In the genomic region with DNA sequence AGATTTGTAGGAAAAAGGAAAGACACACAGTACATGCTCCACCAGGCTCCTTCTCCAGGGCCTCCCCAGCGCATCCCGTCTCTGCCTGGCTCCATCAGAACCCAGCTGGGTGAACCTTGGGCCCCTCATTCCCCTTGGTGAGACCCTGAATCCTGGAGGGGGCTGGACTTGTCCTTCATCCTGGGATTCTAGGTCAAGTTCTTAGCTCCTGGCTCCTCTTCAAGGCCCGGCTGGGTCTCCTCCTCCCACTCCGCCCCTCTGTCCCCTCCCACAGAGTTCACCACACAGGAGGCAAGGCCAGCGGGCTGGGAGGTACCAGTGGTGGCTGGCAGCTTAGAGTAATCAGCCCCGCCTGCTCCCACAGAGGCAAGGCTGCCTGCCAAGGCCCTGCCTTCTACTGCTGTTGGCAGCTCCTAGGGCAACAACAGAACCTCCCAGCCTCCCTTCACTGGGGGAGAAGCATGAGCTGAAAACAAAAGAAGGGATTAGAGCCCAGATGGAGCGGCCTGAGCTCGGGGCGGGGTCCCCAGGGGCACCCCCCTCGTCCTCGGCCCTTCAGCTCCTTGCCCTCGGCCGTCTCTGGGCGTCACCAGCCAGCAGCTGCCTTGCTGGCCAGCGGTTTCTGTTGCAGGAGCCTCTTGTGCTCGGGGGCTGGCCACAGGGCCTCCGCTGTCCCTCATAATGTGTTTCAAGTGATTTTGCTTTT, we compare ENCODE assay signal across 8 cellular contexts. TPM values are rescaled to one million over a fixed set of nuclear protein-coding genes. Genes with fewer than 3 reads are reported as not detected.
DNase-seq lines count a peak whose midpoint lies in the region; ATAC-seq and TF ChIP-seq lines count a peak whose summit lies in the region.

No MANE protein-coding gene starts in this region.

- H4K20me1 ChIP-seq in Loucy (ENCODE audit: insufficient read depth, low read length, poor library complexity, severe bottlenecking) (no peaks in the 10 kb centered on the region), SK-N-SH (ENCODE audit: insufficient read depth) (no peaks in the 10 kb centered on the region)

- H2AFZ ChIP-seq in Loucy (ENCODE audit: low read length), result no peak overlapping the region
- peak overlapping the region; percentile 78 for H2AFZ ChIP-seq in SK-N-SH (ENCODE audit: low read depth)

- peak overlapping the region; percentile 18 to 58 for H3K27ac ChIP-seq in SK-N-SH (ENCODE audit: low read depth in 2 of 2, low read length in 1 of 2)
- H3K27ac ChIP-seq in duodenal mucosa (ENCODE audit: low read depth, low read length), result peak overlapping the region; percentile 91
- peak overlapping the region; percentile 92 for H3K27ac ChIP-seq in lower lobe of right lung
- peak overlapping the region; percentile 97 for H3K27ac ChIP-seq in substantia nigra (ENCODE audit: low read depth, low read length, poor library complexity, severe bottlenecking)

- no peaks in the 10 kb centered on the region for H3F3A ChIP-seq in Loucy (ENCODE audit: low read depth)
- H3F3A ChIP-seq in SK-N-SH (replicated peaks; ENCODE audit: insufficient read depth), result no peaks in the 10 kb centered on the region

- peak; percentile 93 to 95 for ATAC-seq in lower lobe of right lung

- 27% methylated on average over 6 of the region's 17 CpGs for WGBS in SK-N-SH (ENCODE audit: low lambda C conversion rate)

- H3K9me2 ChIP-seq in Loucy (replicated peaks; ENCODE audit: low read depth, low read length) (no peaks in the 10 kb centered on the region), SK-N-SH (no peaks in the 10 kb centered on the region)

- CTCF ChIA-PET in SK-N-SH (lab: Yijun Ruan, JAX), result no interaction called here

- DNase-seq in NCI-H146 (lab: John Stamatoyannopoulos, UW), result peak; percentile 39
- DNase-seq in NCI-H146 treated with DMSO at 0.1 percent for 48 hours (lab: John Stamatoyannopoulos, UW; ENCODE audit: unreplicated experiment), result no peak
- DNase-seq in SK-N-SH, result peak; percentile 73
- DNase-seq in lower lobe of right lung, result peak; percentile 98
- peak; percentile 61 to 99 (median 94) for DNase-seq in substantia nigra (lab: John Stamatoyannopoulos, UW)
- no peak for DNase-seq in activated CD8-positive, alpha-beta memory T cell treated with anti-CD3 and anti-CD28 coated beads for 24 hours

- H3K4me1 ChIP-seq in Loucy (ENCODE audit: insufficient read depth, low read length, poor library complexity, severe bottlenecking) (peaks cover 17% of the 10 kb centered on the region), SK-N-SH (ENCODE audit: control insufficient read depth in 1 of 2, insufficient read depth in 2 of 2, low read depth in 1 of 2, low read length in 1 of 2) (peaks cover 14 to 22% of the 10 kb centered on the region in 2 experiments; a peak in 2 of 4 replicates), duodenal mucosa (ENCODE audit: control insufficient read depth in 1 of 2, insufficient read depth in 2 of 2, low read length in 2 of 2) (peaks cover 60 to 65% of the 10 kb centered on the region in 2 donors), lower lobe of right lung (peaks cover 80% of the 10 kb centered on the region)

- POLR2A ChIA-PET in SK-N-SH (lab: Yijun Ruan, JAX), result interaction anchor here (1.4 kb wide), 1 partner anchor 44 kb away, joined by 6 read pairs; no protein-coding TSS in a partner anchor

- H3K9ac ChIP-seq in Loucy (ENCODE audit: low read depth, low read length, poor library complexity, severe bottlenecking), result peak overlapping the region; percentile 29
- no peak overlapping the region for H3K9ac ChIP-seq in SK-N-SH
- peak overlapping the region; percentile 66 to 76 for H3K9ac ChIP-seq in duodenal mucosa (ENCODE audit: low read depth in 1 of 2, low read length in 2 of 2)

- H3K9me3 ChIP-seq in Loucy (ENCODE audit: insufficient read depth, low read depth, low read length) (no peaks in the 10 kb centered on the region), SK-N-SH (no peaks in the 10 kb centered on the region), duodenal mucosa (ENCODE audit: control insufficient read depth in 1 of 2, low read length in 2 of 2) (no peaks in the 10 kb centered on the region), lower lobe of right lung (no peaks in the 10 kb centered on the region)

- no peak overlapping the region for H3K4me3 ChIP-seq in Loucy (ENCODE audit: low read length, poor library complexity, severe bottlenecking)
- H3K4me3 ChIP-seq in SK-N-SH (ENCODE audit: low read depth in 2 of 2, low read length in 1 of 2), result no peak overlapping the region
- H3K4me3 ChIP-seq in duodenal mucosa (ENCODE audit: low read depth in 1 of 2, low read length in 2 of 2), result peak overlapping the region; percentile 36 to 47
- peak overlapping the region; percentile 38 for H3K4me3 ChIP-seq in lower lobe of right lung

- H3K79me2 ChIP-seq in Loucy (ENCODE audit: insufficient read depth, low read length) (no peaks in the 10 kb centered on the region), SK-N-SH (ENCODE audit: insufficient read depth) (no peaks in the 10 kb centered on the region)

- no peak for TF ChIP-seq RAD21 in SK-N-SH (IDR thresholded peaks at IDR 0.05; ENCODE audit: low read length)

- peak overlapping the region; percentile 10 for H3K4me2 ChIP-seq in Loucy (ENCODE audit: low read depth, low read length, poor library complexity, severe bottlenecking)
- peak overlapping the region; percentile 10; the same call in 1 of the 2 replicates for H3K4me2 ChIP-seq in SK-N-SH

- no peak for TF ChIP-seq EP300 in SK-N-SH (IDR thresholded peaks at IDR 0.05; ENCODE audit: borderline replicate concordance in 1 of 2, low read depth in 1 of 2, low read length in 1 of 2)

- TF ChIP-seq CTCF in Loucy (conservative IDR thresholded peaks at IDR 0.05; ENCODE audit: low read length), result no peak
- no peak for TF ChIP-seq CTCF in SK-N-SH (IDR thresholded peaks at IDR 0.05)
- TF ChIP-seq CTCF in lower lobe of right lung (IDR thresholded peaks at IDR 0.05), result no peak

- H3K27me3 ChIP-seq in Loucy (ENCODE audit: insufficient read depth, low read length, poor library complexity, severe bottlenecking) (no peaks in the 10 kb centered on the region), SK-N-SH (ENCODE audit: insufficient read depth) (no peaks in the 10 kb centered on the region), duodenal mucosa (ENCODE audit: control insufficient read depth in 1 of 2, insufficient read depth in 2 of 2, low read length in 2 of 2) (no peaks in the 10 kb centered on the region), lower lobe of right lung (ENCODE audit: low read depth) (no peaks in the 10 kb centered on the region)

- H3K36me3 ChIP-seq in Loucy (ENCODE audit: insufficient read depth, low read length) (no peaks in the 10 kb centered on the region), SK-N-SH (replicated peaks in 1 of 2; ENCODE audit: control insufficient read depth in 1 of 2, insufficient read depth in 2 of 2, low read length in 1 of 2) (no peaks in the 10 kb centered on the region), duodenal mucosa (ENCODE audit: control insufficient read depth in 1 of 2, insufficient read depth in 2 of 2, low read length in 2 of 2) (no peaks in the 10 kb centered on the region), lower lobe of right lung (no peaks in the 10 kb centered on the region)

- intact Hi-C loops in lower lobe of right lung (cut with DNase I), result loop anchor here (5.0 kb wide), 1 partner anchor 61 kb away; the partner anchor contains the start of gene NFKBIA

TF ChIP-seq in SK-N-SH, 30 proteins besides CTCF, POLR2A, EP300 and RAD21:
- TF ChIP-seq MXI1 (IDR thresholded peaks at IDR 0.05; ENCODE audit: low read depth, low read length) (0 out of 2 replicates have a peak, but pooled peaks have one; percentile 8), TCF12 (IDR thresholded peaks at IDR 0.05) (peak; percentile 14; the same call in 1 of the 2 replicates), MEF2A (IDR thresholded peaks at IDR 0.05; ENCODE audit: borderline replicate concordance, low read depth) (no peak), RCOR1 (IDR thresholded peaks at IDR 0.05; ENCODE audit: low read length) (no peak), FOSL2 (IDR thresholded peaks at IDR 0.05; ENCODE audit: borderline replicate concordance, low read depth) (no peak), NFIC (IDR thresholded peaks at IDR 0.05; ENCODE audit: borderline replicate concordance) (peak; percentile 70)
- TF ChIP-seq, protein P1, sequence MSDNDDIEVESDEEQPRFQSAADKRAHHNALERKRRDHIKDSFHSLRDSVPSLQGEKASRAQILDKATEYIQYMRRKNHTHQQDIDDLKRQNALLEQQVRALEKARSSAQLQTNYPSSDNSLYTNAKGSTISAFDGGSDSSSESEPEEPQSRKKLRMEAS (IDR thresholded peaks at IDR 0.05; ENCODE audit: low read depth), result 0 out of 2 replicates have a peak, but pooled peaks have one; percentile 11

RNA-seq across cellular contexts. Expression of gene PSMA6, which starts 49.4 kb away (rescaled TPM):
- 174 and 227 TPM in 2 replicates for polyA plus RNA-seq in SK-N-SH (2012; rRNA removed)
- polyA plus RNA-seq in SK-N-SH (2012; cell fraction: cytosol; rRNA removed), result 237 and 272 TPM in 2 replicates
- polyA plus RNA-seq in SK-N-SH (2012; cell fraction: nucleus; rRNA removed), result 74.5 and 150 TPM in 2 replicates
- total RNA-seq in lower lobe of right lung, result 159 TPM

Comparison
In these comparisons a context has a peak if more than half of its experiments do, and no peak if none do; other contexts are left out.
1. DNase-seq: peak in NCI-H146 (single experiment), SK-N-SH (single experiment), lower lobe of right lung (single experiment) and substantia nigra (49 of 49); none in NCI-H146 treated with DMSO at 0.1 percent for 48 hours (single experiment) and activated CD8-positive, alpha-beta memory T cell treated with anti-CD3 and anti-CD28 coated beads for 24 hours (single experiment).
2. H3K4me3 ChIP-seq: peak in duodenal mucosa (2 of 2) and lower lobe of right lung (single experiment); none in Loucy (single experiment) and SK-N-SH (0 of 2).
3. H3K27ac ChIP-seq: peak in every context shown above with its lines; median percentile 97 in substantia nigra; 92 in lower lobe of right lung; 91 in duodenal mucosa; 38 in SK-N-SH.